24 cellular contexts compared by ENCODE assay signal in genomic region chr9:131951155-131951554, GRCh38.
"Had no signal": no experiment of that assay in that cellular context is flagged by ENCODE, and none has a peak within 500 bp of the region (broad histone marks: within the 10 kb centered on the region; RNA-seq: fewer than 3 reads in every experiment).

No MANE protein-coding gene starts in this region.

- ATAC-seq: activated CD8-positive, alpha-beta T cell treated with anti-CD3 and anti-CD28 coated beads for 36 hours; esophagus mucosa; foreskin keratinocyte; stimulated activated naive CD8-positive, alpha-beta T cell treated with anti-CD3 and anti-CD28 coated beads, Interleukin-15, amount 100 ng/mL, for 72 hours; T-cell had no signal

- H3K27me3 ChIP-seq: breast epithelium, colonic mucosa, foreskin keratinocyte, heart left ventricle, pancreas, sigmoid colon, transverse colon had no signal

- H3K27ac ChIP-seq: breast epithelium, colonic mucosa, foreskin keratinocyte, pancreas, prostate gland, sigmoid colon, transverse colon had no signal

- H3K36me3 ChIP-seq: breast epithelium, colonic mucosa, heart left ventricle, pancreas, prostate gland, sigmoid colon, transverse colon had no signal

- DNase-seq: activated B cell treated with CpG ODN at 0.5 μM for 24 hours; activated CD4-positive, alpha-beta T cell treated with anti-CD3 and anti-CD28 coated beads, Interleukin-2, amount 50 U/mL, for 1 hour; activated CD8-positive, alpha-beta T cell treated with anti-CD3 and anti-CD28 coated beads for 36 hours; activated gamma-delta T cell treated with Interleukin-2 at 50 U/mL for 16 hours; activated naive CD4-positive, alpha-beta T cell treated with anti-CD3 and anti-CD28 coated beads, Interleukin-2, amount 50 U/mL, for 16 hours; activated T-cell treated with anti-CD3 and anti-CD28 coated beads, Interleukin-2, amount 50 U/mL, for 4 hours; amniotic stem cell; colonic mucosa; endodermal cell; foreskin keratinocyte; mammary epithelial cell; naive B cell; pancreas; retina; sigmoid colon; small intestine; stimulated activated CD4-positive, alpha-beta T cell treated with anti-CD3 and anti-CD28 coated beads, Interleukin-4, amount 100 ng/mL, for 24 hours; stimulated activated naive CD8-positive, alpha-beta T cell treated with anti-CD3 and anti-CD28 coated beads, Interleukin-15, amount 100 ng/mL, for 72 hours; T-cell; transverse colon had no signal

- H3K4me1 ChIP-seq: breast epithelium, colonic mucosa, foreskin keratinocyte, pancreas, prostate gland, transverse colon had no signal

- H3K9me3 ChIP-seq: breast epithelium, colonic mucosa, heart left ventricle, pancreas, prostate gland, sigmoid colon, transverse colon had no signal

- H3K4me3 ChIP-seq: breast epithelium, colonic mucosa, heart left ventricle, pancreas, prostate gland, sigmoid colon, transverse colon had no signal
